In the genomic region with DNA sequence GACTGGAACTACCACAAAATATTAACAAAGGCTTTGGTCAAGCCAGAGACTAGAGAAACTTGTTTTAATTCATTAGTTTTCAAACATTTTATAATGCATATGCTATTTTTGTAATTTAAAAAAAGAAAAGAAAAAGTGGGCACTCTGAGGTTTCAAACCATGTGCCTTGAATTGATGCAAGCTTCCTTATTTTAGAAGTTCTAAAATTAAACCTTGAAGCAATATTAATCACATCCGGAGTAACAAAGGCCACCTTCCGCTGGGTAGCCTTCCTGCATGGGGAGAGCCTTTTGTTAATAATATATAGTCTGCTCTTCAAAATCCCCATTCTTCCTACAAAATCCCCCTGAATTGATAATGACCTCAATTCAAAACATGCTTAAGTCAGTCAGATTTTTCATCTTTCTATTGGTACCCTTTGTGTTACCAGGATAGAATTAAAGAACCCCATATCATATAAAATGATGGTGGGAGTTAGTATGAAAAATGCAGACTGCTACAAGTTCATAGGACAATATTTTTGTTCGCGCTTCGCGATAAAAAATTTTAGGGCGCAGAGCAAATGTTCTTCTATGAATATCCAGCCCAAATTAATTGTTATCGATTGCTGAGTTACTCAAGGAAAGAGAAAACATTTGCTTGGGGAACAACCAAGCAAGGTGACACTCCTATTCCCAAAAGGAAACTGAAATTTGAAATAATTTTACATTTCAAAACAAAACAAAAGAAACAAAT, we compare ENCODE assay signal across 1 cellular context.
TF ChIP-seq lines count a peak whose summit lies in the region.

No MANE protein-coding gene starts in this region.

TF ChIP-seq in GM23338, 12 proteins besides CTCF, POLR2A, EP300 and RAD21:
- TF ChIP-seq, protein P1, sequence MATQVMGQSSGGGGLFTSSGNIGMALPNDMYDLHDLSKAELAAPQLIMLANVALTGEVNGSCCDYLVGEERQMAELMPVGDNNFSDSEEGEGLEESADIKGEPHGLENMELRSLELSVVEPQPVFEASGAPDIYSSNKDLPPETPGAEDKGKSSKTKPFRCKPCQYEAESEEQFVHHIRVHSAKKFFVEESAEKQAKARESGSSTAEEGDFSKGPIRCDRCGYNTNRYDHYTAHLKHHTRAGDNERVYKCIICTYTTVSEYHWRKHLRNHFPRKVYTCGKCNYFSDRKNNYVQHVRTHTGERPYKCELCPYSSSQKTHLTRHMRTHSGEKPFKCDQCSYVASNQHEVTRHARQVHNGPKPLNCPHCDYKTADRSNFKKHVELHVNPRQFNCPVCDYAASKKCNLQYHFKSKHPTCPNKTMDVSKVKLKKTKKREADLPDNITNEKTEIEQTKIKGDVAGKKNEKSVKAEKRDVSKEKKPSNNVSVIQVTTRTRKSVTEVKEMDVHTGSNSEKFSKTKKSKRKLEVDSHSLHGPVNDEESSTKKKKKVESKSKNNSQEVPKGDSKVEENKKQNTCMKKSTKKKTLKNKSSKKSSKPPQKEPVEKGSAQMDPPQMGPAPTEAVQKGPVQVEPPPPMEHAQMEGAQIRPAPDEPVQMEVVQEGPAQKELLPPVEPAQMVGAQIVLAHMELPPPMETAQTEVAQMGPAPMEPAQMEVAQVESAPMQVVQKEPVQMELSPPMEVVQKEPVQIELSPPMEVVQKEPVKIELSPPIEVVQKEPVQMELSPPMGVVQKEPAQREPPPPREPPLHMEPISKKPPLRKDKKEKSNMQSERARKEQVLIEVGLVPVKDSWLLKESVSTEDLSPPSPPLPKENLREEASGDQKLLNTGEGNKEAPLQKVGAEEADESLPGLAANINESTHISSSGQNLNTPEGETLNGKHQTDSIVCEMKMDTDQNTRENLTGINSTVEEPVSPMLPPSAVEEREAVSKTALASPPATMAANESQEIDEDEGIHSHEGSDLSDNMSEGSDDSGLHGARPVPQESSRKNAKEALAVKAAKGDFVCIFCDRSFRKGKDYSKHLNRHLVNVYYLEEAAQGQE (IDR thresholded peaks at IDR 0.05; ENCODE audit: unreplicated experiment), result no peak
- TF ChIP-seq ZNF331 (CRISPR knock-in tag; IDR thresholded peaks at IDR 0.05; ENCODE audit: low read depth), result no peak
TF ChIP-seq in GM23338: peak in this region for 0.
